In the genomic region with DNA sequence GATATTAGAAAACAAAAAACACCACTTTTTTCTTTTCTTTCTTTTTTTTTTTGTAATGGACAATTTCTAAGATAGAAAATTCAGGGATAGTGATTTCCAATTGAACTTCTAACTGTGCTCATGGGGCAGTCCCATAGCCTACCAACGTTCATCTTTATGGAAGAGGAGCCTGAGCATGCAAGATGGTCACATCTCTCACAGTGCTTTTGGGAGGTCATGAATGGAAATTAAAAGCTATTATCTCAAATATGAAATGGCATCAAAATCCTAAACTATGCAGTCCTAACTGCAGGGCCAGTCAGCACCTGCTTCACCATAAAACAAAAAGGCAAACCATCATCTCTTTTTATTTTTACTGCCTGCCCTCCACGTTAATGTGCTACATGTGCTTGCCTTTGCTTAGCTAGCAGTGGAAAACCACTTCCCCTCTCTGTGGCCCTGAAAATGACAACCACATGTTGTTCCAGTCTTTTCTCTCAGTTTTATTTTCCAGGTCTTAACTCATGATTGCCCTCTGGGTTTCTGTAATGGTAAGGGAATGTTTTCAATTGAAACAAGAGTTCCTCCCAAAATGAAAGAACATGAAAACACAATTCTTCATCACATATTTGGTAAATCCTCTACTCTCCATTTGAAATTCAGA, we compare ENCODE assay signal across 11 cellular contexts. TPM values are rescaled to one million over a fixed set of nuclear protein-coding genes. Genes with fewer than 3 reads are reported as not detected.
DNase-seq lines count a peak whose midpoint lies in the region; ATAC-seq, FAIRE-seq and TF ChIP-seq lines count a peak whose summit lies in the region.
"Had no signal": no experiment of that assay in that cellular context is flagged by ENCODE, and none has a peak within 500 bp of the region (broad histone marks: within the 10 kb centered on the region; RNA-seq: fewer than 3 reads in every experiment).

No MANE protein-coding gene starts in this region.

- no peaks in the 10 kb centered on the region for H3K27me3 ChIP-seq in astrocyte (ENCODE audit: insufficient read depth, low read length)

- H3K4me3 ChIP-seq in astrocyte (ENCODE audit: insufficient read depth, low read depth, low read length), result no peak overlapping the region

- no peaks in the 10 kb centered on the region for H3K36me3 ChIP-seq in astrocyte (ENCODE audit: insufficient read depth, low read length)

- TF ChIP-seq CTCF in astrocyte (IDR thresholded peaks at IDR 0.05; ENCODE audit: insufficient read depth, low read depth, low read length), result no peak

- peaks cover 2% of the 10 kb centered on the region for H3K9me3 Mint-ChIP-seq in astrocyte (ENCODE audit: unreplicated experiment)
- no peaks in the 10 kb centered on the region for H3K9me3 Mint-ChIP-seq in stimulated activated effector memory CD8-positive, alpha-beta T cell treated with anti-CD3 and anti-CD28 coated beads, Interleukin-12 subunit alpha, Interleukin-12 subunit beta, amount 100 ng/mL, for 72 hours

- peak; percentile 11 for DNase-seq in SKM-1 treated with dmso at 0.1 percent for 144 hours (lab: John Stamatoyannopoulos, UW; ENCODE audit: unreplicated experiment)
- no peak for DNase-seq in SKM-1 (lab: John Stamatoyannopoulos, UW; ENCODE audit: unreplicated experiment)
- peak; percentile 19 for DNase-seq in astrocyte (ENCODE audit: low read depth)
- no peak for DNase-seq in stimulated activated effector memory CD8-positive, alpha-beta T cell treated with anti-CD3 and anti-CD28 coated beads, Interleukin-12 subunit alpha, Interleukin-12 subunit beta, amount 100 ng/mL, for 72 hours (ENCODE audit: low spot score in 2 of 2)
- no peak for DNase-seq in cerebellar nuclear complex (lab: John Stamatoyannopoulos, UW)
- no peak for DNase-seq in cardiac septum (ENCODE audit: low spot score)
- DNase-seq in T-helper 9 cell, result no peak
- DNase-seq: mammary epithelial cell had no signal

- H3K79me2 ChIP-seq in astrocyte (ENCODE audit: insufficient read depth, low read length), result no peaks in the 10 kb centered on the region

- H3K4me1 Mint-ChIP-seq in astrocyte (ENCODE audit: low read depth, unreplicated experiment), result no peaks in the 10 kb centered on the region
- H3K4me1 Mint-ChIP-seq in stimulated activated effector memory CD8-positive, alpha-beta T cell treated with anti-CD3 and anti-CD28 coated beads, Interleukin-12 subunit alpha, Interleukin-12 subunit beta, amount 100 ng/mL, for 72 hours, result peaks cover 19% of the 10 kb centered on the region

- no peaks in the 10 kb centered on the region for H3K36me3 Mint-ChIP-seq in astrocyte (ENCODE audit: low read depth, unreplicated experiment)
- H3K36me3 Mint-ChIP-seq in stimulated activated effector memory CD8-positive, alpha-beta T cell treated with anti-CD3 and anti-CD28 coated beads, Interleukin-12 subunit alpha, Interleukin-12 subunit beta, amount 100 ng/mL, for 72 hours, result no peaks in the 10 kb centered on the region

- H3K9me3 ChIP-seq in astrocyte (ENCODE audit: insufficient read depth, low read depth, low read length), result no peaks in the 10 kb centered on the region

- ATAC-seq in HG03457 (IDR thresholded peaks at IDR 0.05; ENCODE audit: unreplicated experiment), result peak; percentile 84
- ATAC-seq in stimulated activated effector memory CD8-positive, alpha-beta T cell treated with anti-CD3 and anti-CD28 coated beads, Interleukin-12 subunit alpha, Interleukin-12 subunit beta, amount 100 ng/mL, for 72 hours, result peak; percentile 51

- H3K27ac ChIP-seq in astrocyte (ENCODE audit: low read depth, low read length), result no peak overlapping the region

- no peak overlapping the region for H3K4me3 Mint-ChIP-seq in astrocyte (ENCODE audit: unreplicated experiment)
- no peak overlapping the region for H3K4me3 Mint-ChIP-seq in stimulated activated effector memory CD8-positive, alpha-beta T cell treated with anti-CD3 and anti-CD28 coated beads, Interleukin-12 subunit alpha, Interleukin-12 subunit beta, amount 100 ng/mL, for 72 hours

- no peak overlapping the region for H3K9ac ChIP-seq in astrocyte (ENCODE audit: low read length)

- no peaks in the 10 kb centered on the region for H3K27me3 Mint-ChIP-seq in astrocyte (ENCODE audit: low read depth, unreplicated experiment)

- H3K4me1 ChIP-seq in astrocyte (ENCODE audit: insufficient read depth, low read length), result no peaks in the 10 kb centered on the region

- peak; percentile 67 for FAIRE-seq in astrocyte (lab: Jason Lieb, UNC)

- intact Hi-C loops in cardiac septum (cut with DNase I), result no loop called here

- H3K4me2 ChIP-seq in astrocyte (ENCODE audit: low read length), result no peak overlapping the region

- no peaks in the 10 kb centered on the region for H4K20me1 ChIP-seq in astrocyte (ENCODE audit: insufficient read depth, low read length)

- no peak overlapping the region for H3K27ac Mint-ChIP-seq in astrocyte (ENCODE audit: unreplicated experiment)
- no peak overlapping the region for H3K27ac Mint-ChIP-seq in stimulated activated effector memory CD8-positive, alpha-beta T cell treated with anti-CD3 and anti-CD28 coated beads, Interleukin-12 subunit alpha, Interleukin-12 subunit beta, amount 100 ng/mL, for 72 hours

- H2AFZ ChIP-seq in astrocyte (ENCODE audit: low read depth, low read length), result no peak overlapping the region

RNA-seq across cellular contexts. Expression of a gene that starts 16.7 kb away (rescaled TPM):
- total RNA-seq in astrocyte (2.5 and 3.2 TPM in 2 replicates), cardiac septum (not detected)
- total RNA-seq: A172, mammary epithelial cell, OCI-LY7 had no signal

RNA-seq across cellular contexts. Expression of a gene that starts 29.6 kb away (rescaled TPM):
- total RNA-seq in astrocyte (1.9 and 2.1 TPM in 2 replicates), cardiac septum (0.65 TPM)
- total RNA-seq: A172, OCI-LY7 had no signal

Comparison
In these comparisons a context has a peak if more than half of its experiments do, and no peak if none do; other contexts are left out.
1. DNase-seq: peak in SKM-1 treated with dmso at 0.1 percent for 144 hours (single experiment) and astrocyte (single experiment); none in SKM-1 (single experiment), stimulated activated effector memory CD8-positive, alpha-beta T cell treated with anti-CD3 and anti-CD28 coated beads, Interleukin-12 subunit alpha, Interleukin-12 subunit beta, amount 100 ng/mL, for 72 hours (0 of 2), cerebellar nuclear complex (0 of 2), cardiac septum (single experiment) and T-helper 9 cell (single experiment).